ENCODE assay signal across 8 cellular contexts in the genomic region with DNA sequence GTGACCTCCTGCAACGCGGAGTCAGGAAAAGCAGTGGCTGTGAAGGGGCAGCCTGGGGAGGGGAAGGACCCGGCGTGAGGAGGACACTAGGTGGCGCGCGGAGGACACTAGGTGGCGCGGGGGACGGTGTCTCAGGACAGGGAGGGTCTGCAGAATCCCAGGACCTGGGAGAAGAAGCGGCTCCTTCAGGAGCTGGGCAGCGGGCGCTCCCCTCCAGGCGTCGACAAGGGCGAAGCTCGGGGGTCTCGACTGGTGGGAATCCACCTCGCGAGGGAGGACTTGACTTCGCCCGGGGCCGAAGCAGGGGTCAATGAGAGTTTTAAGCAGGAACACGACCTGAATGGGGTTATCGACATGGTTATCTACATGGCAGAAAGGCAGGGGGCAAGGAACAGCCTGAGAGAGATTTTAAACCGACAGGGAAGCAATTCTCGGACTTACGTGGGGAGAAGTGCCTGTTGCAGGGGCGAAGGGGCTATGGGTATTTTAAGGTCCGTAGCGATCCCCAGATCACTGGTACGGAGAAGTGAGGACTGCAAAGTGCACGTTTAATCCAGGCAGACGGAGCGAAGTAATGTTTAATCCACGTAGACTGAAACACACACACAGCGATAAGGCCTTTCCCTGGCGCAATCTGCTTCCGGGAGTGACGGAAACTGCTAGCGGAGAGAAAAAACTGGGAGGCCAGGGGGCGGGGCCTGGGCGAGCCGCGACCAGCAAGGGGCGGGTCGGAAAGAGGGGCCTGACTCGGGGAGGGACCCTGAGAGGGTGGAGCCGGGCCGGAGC. TPM values are rescaled to one million over a fixed set of nuclear protein-coding genes. Genes with fewer than 3 reads are reported as not detected.
DNase-seq lines count a peak whose midpoint lies in the region; TF ChIP-seq lines count a peak whose summit lies in the region.

Gene ZNF616 (minus strand): TSS at position 648 of the 786 bp plus-strand sequence. CDS start 9,426 bp downstream, outside the sequence.

- H3K23ac ChIP-seq in H9 (ENCODE audit: insufficient read length, low read depth, low read length): no peak within 1 kb of the TSS

- H4K91ac ChIP-seq in H9 (ENCODE audit: insufficient read length, low read depth, low read length): no peak within 1 kb of the TSS

- H3K27me3 ChIP-seq in H9 (ENCODE audit: insufficient read depth, low read length) (no peaks in the 10 kb centered on the region), MM.1S (replicated peaks; ENCODE audit: insufficient read depth, low read length) (no peaks in the 10 kb centered on the region), neural progenitor cell (no peaks in the 10 kb centered on the region), stomach smooth muscle (ENCODE audit: control insufficient read depth in 1 of 2, insufficient read depth in 2 of 2, low read length in 2 of 2) (no peaks in the 10 kb centered on the region)

- H3K23me2 ChIP-seq in H9 (ENCODE audit: insufficient read length, low read depth, low read length, poor library complexity, severe bottlenecking): peaks cover 14% of the 10 kb centered on the region

- H3K9me2 ChIP-seq in MM.1S (replicated peaks; ENCODE audit: insufficient read depth, low read length): no peaks in the 10 kb centered on the region

- peak within 1 kb of the TSS; percentile 97 for H3K4me3 ChIP-seq in MM.1S (ENCODE audit: low read length)
- H3K4me3 ChIP-seq in foreskin fibroblast (ENCODE audit: low read depth in 1 of 2, low read length in 2 of 2): peak within 1 kb of the TSS; percentile 69 to 100
- H3K4me3 ChIP-seq in neural progenitor cell: peak within 1 kb of the TSS; percentile 88
- peak within 1 kb of the TSS; percentile 90 to 100 for H3K4me3 ChIP-seq in stomach smooth muscle (ENCODE audit: low read length in 2 of 2)

- H4K20me1 ChIP-seq in H9 (ENCODE audit: control insufficient read depth, insufficient read depth, insufficient read length) (peaks cover 2% of the 10 kb centered on the region), MM.1S (ENCODE audit: insufficient read depth, low read length) (no peaks in the 10 kb centered on the region), neural progenitor cell (ENCODE audit: low read depth) (no peaks in the 10 kb centered on the region)

- TF ChIP-seq CTCF in H9 (conservative IDR thresholded peaks at IDR 0.05) (peak; percentile 79), MM.1S (IDR thresholded peaks at IDR 0.05; ENCODE audit: low read length) (peak; percentile 83), foreskin fibroblast (IDR thresholded peaks at IDR 0.05; ENCODE audit: low read depth, low read length) (peak; percentile 72), neural progenitor cell (IDR thresholded peaks at IDR 0.05) (peak; percentile 80)

- H3K14ac ChIP-seq in H9 (ENCODE audit: insufficient read depth, low read length): peak within 1 kb of the TSS; percentile 62; the same call in 1 of the 2 replicates

- no peak within 1 kb of the TSS for H3K4ac ChIP-seq in H9 (ENCODE audit: low read depth, low read length)

- peaks cover 21 to 44% of the 10 kb centered on the region in 2 experiments; a peak in 4 of 5 replicates for H3K9me3 Mint-ChIP-seq in H9
- peaks cover 55% of the 10 kb centered on the region for H3K9me3 Mint-ChIP-seq in neural progenitor cell

- H3K4me3 Mint-ChIP-seq in H9: peak within 1 kb of the TSS; percentile 94 to 95
- H3K4me3 Mint-ChIP-seq in neural progenitor cell: peak within 1 kb of the TSS; percentile 96

- H4K5ac ChIP-seq in H9 (ENCODE audit: insufficient read length, low read depth, low read length): peak within 1 kb of the TSS; percentile 83

- no peak within 1 kb of the TSS for H2BK15ac ChIP-seq in H9 (ENCODE audit: low read depth, low read length)

- peak within 1 kb of the TSS; percentile 32 for H3K27ac ChIP-seq in H9 (ENCODE audit: insufficient read length, low read depth, low read length)
- peak within 1 kb of the TSS; percentile 59; the same call in 1 of the 2 replicates for H3K27ac ChIP-seq in MM.1S (ENCODE audit: low read length)
- peak within 1 kb of the TSS; percentile 88 for H3K27ac ChIP-seq in neural progenitor cell
- peak within 1 kb of the TSS; percentile 90 for H3K27ac ChIP-seq in stomach smooth muscle (ENCODE audit: low read length)

- H3K79me1 ChIP-seq in H9 (ENCODE audit: insufficient read depth, low read depth, low read length, poor library complexity, severe bottlenecking): no peaks in the 10 kb centered on the region

- no peak within 1 kb of the TSS for H3T11ph ChIP-seq in H9 (ENCODE audit: low read length)

- no peak within 1 kb of the TSS for H2BK5ac ChIP-seq in H9 (ENCODE audit: insufficient read length, low read length)

- H3F3A ChIP-seq in MM.1S (ENCODE audit: insufficient read depth, low read length) (peaks cover 3% of the 10 kb centered on the region; the same call in 1 of the 2 replicates), neural progenitor cell (ENCODE audit: low read depth) (peaks cover 22% of the 10 kb centered on the region)

- no CpG with 5 or more reads among the region's 50 CpGs for WGBS in H9 (ENCODE audit: extremely low coverage, insufficient read length, low lambda C conversion rate)

- H3K27ac Mint-ChIP-seq in H9 (peak within 1 kb of the TSS; percentile 73 to 98 (median 98)), neural progenitor cell (peak within 1 kb of the TSS; percentile 39)

- no peak within 1 kb of the TSS for H2BK20ac ChIP-seq in H9 (ENCODE audit: low read depth, low read length, poor library complexity, severe bottlenecking)

- H3K9ac ChIP-seq in H9 (ENCODE audit: extremely low read depth, insufficient read length, low read length): peak within 1 kb of the TSS; percentile 83
- H3K9ac ChIP-seq in MM.1S (ENCODE audit: low read length): peak within 1 kb of the TSS; percentile 77
- peak within 1 kb of the TSS; percentile 72 for H3K9ac ChIP-seq in neural progenitor cell
- H3K9ac ChIP-seq in stomach smooth muscle (ENCODE audit: low read length in 2 of 2): peak within 1 kb of the TSS; percentile 78 to 96

- H3K4me1 Mint-ChIP-seq in H9 (peaks cover 13 to 20% of the 10 kb centered on the region in 2 experiments), neural progenitor cell (peaks cover 11% of the 10 kb centered on the region)

- no peak within 1 kb of the TSS for H2BK120ac ChIP-seq in H9 (ENCODE audit: low read depth, low read length, poor library complexity, severe bottlenecking)

- peaks cover 29 to 42% (median 40%) of the 10 kb centered on the region in 3 experiments for H3K36me3 Mint-ChIP-seq in H9 (ENCODE audit: insufficient read depth in 1 of 3, low read depth in 3 of 3)
- peaks cover 35% of the 10 kb centered on the region for H3K36me3 Mint-ChIP-seq in neural progenitor cell

- H3K18ac ChIP-seq in H9 (ENCODE audit: insufficient read length, low read depth, low read length): peak within 1 kb of the TSS; percentile 66

- no peak within 1 kb of the TSS for H2BK12ac ChIP-seq in H9 (ENCODE audit: insufficient read length, low read depth, low read length)

- H3K4me2 ChIP-seq in H9 (ENCODE audit: insufficient read depth, insufficient read length, low read length): peak within 1 kb of the TSS; percentile 56
- H3K4me2 ChIP-seq in MM.1S (ENCODE audit: low read depth, low read length): peak within 1 kb of the TSS; percentile 99
- peak within 1 kb of the TSS; percentile 92 for H3K4me2 ChIP-seq in neural progenitor cell

- no peaks in the 10 kb centered on the region for H3K27me3 Mint-ChIP-seq in H9 (ENCODE audit: low read depth)
- peaks cover 12% of the 10 kb centered on the region for H3K27me3 Mint-ChIP-seq in neural progenitor cell (ENCODE audit: insufficient read depth, low read depth)

- DNase-seq in GDM1 (lab: John Stamatoyannopoulos, UW) (peak; percentile 93), H9 (peak; percentile 96), MM.1S (peak; percentile 90), SIG-M5 treated with dmso at 0.1 percent for 504 hours (lab: John Stamatoyannopoulos, UW; ENCODE audit: unreplicated experiment) (peak; percentile 86), foreskin fibroblast (peak; percentile 92 to 98), neural progenitor cell (ENCODE audit: low spot score) (peak; percentile 97)
- peak; percentile 97 for DNase-seq in activated gamma-delta T cell treated with anti-CD3 and anti-CD28 coated beads, Interleukin-2, amount 50 U/mL, for 16 hours (ENCODE audit: low read depth)

- no peak within 1 kb of the TSS for H4K8ac ChIP-seq in H9 (replicated peaks; ENCODE audit: insufficient read length, low read depth, low read length)

- no peak within 1 kb of the TSS for H3K56ac ChIP-seq in H9 (ENCODE audit: insufficient read length, low read depth, low read length)

- H3K36me3 ChIP-seq in MM.1S (replicated peaks; ENCODE audit: insufficient read depth, low read length): no peaks in the 10 kb centered on the region
- peaks cover 9% of the 10 kb centered on the region for H3K36me3 ChIP-seq in neural progenitor cell
- H3K36me3 ChIP-seq in stomach smooth muscle (ENCODE audit: control insufficient read depth in 2 of 2, insufficient read depth in 2 of 2, low read length in 2 of 2): no peaks in the 10 kb centered on the region

- H3K4me1 ChIP-seq in H9 (ENCODE audit: insufficient read depth, low read length) (no peaks in the 10 kb centered on the region), MM.1S (ENCODE audit: low read length) (no peaks in the 10 kb centered on the region), neural progenitor cell (peaks cover 6% of the 10 kb centered on the region), stomach smooth muscle (ENCODE audit: control insufficient read depth, insufficient read depth, low read length) (peaks cover 16% of the 10 kb centered on the region)

- H2AFZ ChIP-seq in H9 (ENCODE audit: low read length) (peak within 1 kb of the TSS; percentile 65), MM.1S (ENCODE audit: low read length) (peak within 1 kb of the TSS; percentile 98), neural progenitor cell (replicated peaks) (peak within 1 kb of the TSS; percentile 91)

- peaks cover 14% of the 10 kb centered on the region; the same call in 1 of the 2 replicates for H3K79me2 ChIP-seq in H9 (ENCODE audit: insufficient read depth, low read length)
- H3K79me2 ChIP-seq in MM.1S (ENCODE audit: low read length): peaks cover 7% of the 10 kb centered on the region; the same call in 1 of the 2 replicates
- peaks cover 46% of the 10 kb centered on the region for H3K79me2 ChIP-seq in neural progenitor cell (ENCODE audit: low read depth)

- no peak within 1 kb of the TSS for H2AK5ac ChIP-seq in H9 (ENCODE audit: insufficient read length, low read length)

- H3K9me3 ChIP-seq in H9 (ENCODE audit: control insufficient read depth, low read depth, low read length): no peaks in the 10 kb centered on the region
- H3K9me3 ChIP-seq in MM.1S (replicated peaks; ENCODE audit: insufficient read depth, low read length): no peaks in the 10 kb centered on the region
- H3K9me3 ChIP-seq in neural progenitor cell (ENCODE audit: low read depth): peaks cover 5% of the 10 kb centered on the region
- H3K9me3 ChIP-seq in stomach smooth muscle (ENCODE audit: control insufficient read depth in 2 of 2, low read length in 2 of 2): peaks cover 0 to 3% of the 10 kb centered on the region in 2 donors

RNA-seq across cellular contexts. Expression of gene ZNF616, which starts in this region (rescaled TPM):
- total RNA-seq in H9 (2021): 31.3 and 32.0 TPM in 2 replicates
- total RNA-seq in neural progenitor cell (ENCODE audit: low replicate concordance): 26.8 and 38.4 TPM in 2 replicates

Comparison
In these comparisons a context has a peak if more than half of its experiments do, and no peak if none do; other contexts are left out.
1. Peak in every context shown above with its lines: DNase-seq, H3K4me3 ChIP-seq and H3K27ac ChIP-seq.
2. H3K27ac ChIP-seq: peak in every context shown above with its lines; median percentile 90 in stomach smooth muscle; 88 in neural progenitor cell; 59 in MM.1S; 32 in H9.